In genomic region chr4:185965456-185966384, GRCh38 we compare ENCODE assay signal across 9 cellular contexts.
DNase-seq lines count a peak whose midpoint lies in the region; ATAC-seq and TF ChIP-seq lines count a peak whose summit lies in the region.
"Had no signal": no experiment of that assay in that cellular context is flagged by ENCODE, and none has a peak within 500 bp of the region (broad histone marks: within the 10 kb centered on the region; RNA-seq: fewer than 3 reads in every experiment).

No MANE protein-coding gene starts in this region.

- H3F3A ChIP-seq in SK-N-SH (replicated peaks; ENCODE audit: insufficient read depth), result no peaks in the 10 kb centered on the region

- H3K4me1 ChIP-seq in SK-N-SH (ENCODE audit: control insufficient read depth in 1 of 2, insufficient read depth in 2 of 2, low read depth in 1 of 2, low read length in 1 of 2) (no peaks in the 10 kb centered on the region; a peak in 1 of 4 replicates), aorta (ENCODE audit: control insufficient read depth in 1 of 2, insufficient read depth in 2 of 2, low read length in 2 of 2) (peaks cover 3% of the 10 kb centered on the region in 2 donors)

- TF ChIP-seq RAD21 in SK-N-SH (IDR thresholded peaks at IDR 0.05; ENCODE audit: low read length), result no peak

- H3K27me3 ChIP-seq in SK-N-SH (ENCODE audit: insufficient read depth) (no peaks in the 10 kb centered on the region; the same call in 1 of the 2 replicates), aorta (ENCODE audit: control insufficient read depth in 1 of 2, insufficient read depth in 2 of 2, low read length in 1 of 2) (no peaks in the 10 kb centered on the region)

- no peak for ATAC-seq in SK-N-SH treated with all-trans-retinoic acid at 6 μM for 48 hours
- ATAC-seq in HG03439 (IDR thresholded peaks at IDR 0.05; ENCODE audit: unreplicated experiment), result peak; percentile 75
- ATAC-seq in left ventricle myocardium superior, result peak; percentile 49
- peak; percentile 52 for ATAC-seq in aorta (ENCODE audit: low FRiP score)
- ATAC-seq in HG03139 (IDR thresholded peaks at IDR 0.05; ENCODE audit: unreplicated experiment), result no peak

- POLR2A ChIA-PET in SK-N-SH (lab: Yijun Ruan, JAX), result no interaction called here

- H3K79me2 ChIP-seq in SK-N-SH (ENCODE audit: insufficient read depth), result no peaks in the 10 kb centered on the region

- no peak for TF ChIP-seq CTCF in SK-N-SH (IDR thresholded peaks at IDR 0.05)

- no peaks in the 10 kb centered on the region for H4K20me1 ChIP-seq in SK-N-SH (ENCODE audit: insufficient read depth)

- no peak for DNase-seq in SK-N-SH
- no peak for DNase-seq in left ventricle myocardium superior
- no peak for DNase-seq in aorta
- no peak for DNase-seq in HuH-7 (ENCODE audit: low spot score)
- DNase-seq in substantia nigra (lab: John Stamatoyannopoulos, UW), result no peak

- TF ChIP-seq EP300 in SK-N-SH (IDR thresholded peaks at IDR 0.05; ENCODE audit: borderline replicate concordance in 1 of 2, low read depth in 1 of 2, low read length in 1 of 2), result no peak

- H3K4me3 ChIP-seq in SK-N-SH (ENCODE audit: low read depth in 2 of 2, low read length in 1 of 2) (no peak overlapping the region), aorta (ENCODE audit: low read length in 2 of 2) (no peak overlapping the region)

- H3K9ac ChIP-seq in SK-N-SH, result no peak overlapping the region

- no peaks in the 10 kb centered on the region for H3K9me2 ChIP-seq in SK-N-SH

- CTCF ChIA-PET in SK-N-SH (lab: Yijun Ruan, JAX), result interaction anchor here (1.2 kb wide), 1 partner anchor 56 kb away, joined by 4 read pairs; no protein-coding TSS in a partner anchor

- H3K9me3 ChIP-seq in SK-N-SH (no peaks in the 10 kb centered on the region), aorta (ENCODE audit: control insufficient read depth, low read length) (no peaks in the 10 kb centered on the region)

- 67% methylated on average over 15 of the region's 15 CpGs for WGBS in SK-N-SH (ENCODE audit: low lambda C conversion rate)
- 71 to 75% methylated on average over 15 of the region's 15 CpGs for WGBS in aorta, 2 donors

- intact Hi-C loops in left ventricle myocardium superior (cut with micrococcal nuclease), result no loop called here
- intact Hi-C loops in aorta (cut with DNase I), result no loop called here

- H3K36me3 ChIP-seq in SK-N-SH (replicated peaks in 1 of 2; ENCODE audit: control insufficient read depth in 1 of 2, insufficient read depth in 2 of 2, low read length in 1 of 2), result no peaks in the 10 kb centered on the region
- H3K36me3 ChIP-seq in aorta (ENCODE audit: control insufficient read depth in 1 of 2, insufficient read depth in 2 of 2, low read length in 1 of 2), result no peaks in the 10 kb centered on the region

- peak overlapping the region; percentile 68 for H2AFZ ChIP-seq in SK-N-SH (ENCODE audit: low read depth)

- no peak overlapping the region for H3K27ac ChIP-seq in SK-N-SH (ENCODE audit: low read depth in 2 of 2, low read length in 1 of 2)
- peak overlapping the region in 1 of 2 donors; percentile 65 for H3K27ac ChIP-seq in aorta (ENCODE audit: low read depth in 1 of 2, low read length in 2 of 2)
- no peak overlapping the region for H3K27ac ChIP-seq in substantia nigra (ENCODE audit: low read depth, low read length, poor library complexity, severe bottlenecking)
- H3K27ac ChIP-seq: 22Rv1 had no signal

- H3K4me2 ChIP-seq in SK-N-SH, result no peak overlapping the region

TF ChIP-seq in SK-N-SH, 30 proteins besides CTCF, POLR2A, EP300 and RAD21:
- TF ChIP-seq NFIC (IDR thresholded peaks at IDR 0.05; ENCODE audit: borderline replicate concordance) (no peak), EZH2phosphoT487 (IDR thresholded peaks at IDR 0.05; ENCODE audit: borderline replicate concordance, low read depth) (no peak), POLR2AphosphoS5 (IDR thresholded peaks at IDR 0.05; ENCODE audit: low read depth, low read length) (no peak), MXI1 (IDR thresholded peaks at IDR 0.05; ENCODE audit: low read depth, low read length) (no peak), RXRA (IDR thresholded peaks at IDR 0.05; ENCODE audit: borderline replicate concordance, low read depth) (no peak), MAX (IDR thresholded peaks at IDR 0.05; ENCODE audit: low read depth) (no peak), USF1 (IDR thresholded peaks at IDR 0.05; ENCODE audit: borderline replicate concordance, low read depth) (no peak), JUND (IDR thresholded peaks at IDR 0.05) (no peak), NRF1 (IDR thresholded peaks at IDR 0.05; ENCODE audit: low read depth, low read length) (no peak), RCOR1 (IDR thresholded peaks at IDR 0.05; ENCODE audit: low read length) (no peak), FOXJ3 (CRISPR knock-in tag; IDR thresholded peaks at IDR 0.05) (no peak)
- TF ChIP-seq, protein P1, sequence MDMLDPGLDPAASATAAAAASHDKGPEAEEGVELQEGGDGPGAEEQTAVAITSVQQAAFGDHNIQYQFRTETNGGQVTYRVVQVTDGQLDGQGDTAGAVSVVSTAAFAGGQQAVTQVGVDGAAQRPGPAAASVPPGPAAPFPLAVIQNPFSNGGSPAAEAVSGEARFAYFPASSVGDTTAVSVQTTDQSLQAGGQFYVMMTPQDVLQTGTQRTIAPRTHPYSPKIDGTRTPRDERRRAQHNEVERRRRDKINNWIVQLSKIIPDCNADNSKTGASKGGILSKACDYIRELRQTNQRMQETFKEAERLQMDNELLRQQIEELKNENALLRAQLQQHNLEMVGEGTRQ (IDR thresholded peaks at IDR 0.05; ENCODE audit: borderline replicate concordance, low read depth, low read length), result no peak
- TF ChIP-seq, protein P2, sequence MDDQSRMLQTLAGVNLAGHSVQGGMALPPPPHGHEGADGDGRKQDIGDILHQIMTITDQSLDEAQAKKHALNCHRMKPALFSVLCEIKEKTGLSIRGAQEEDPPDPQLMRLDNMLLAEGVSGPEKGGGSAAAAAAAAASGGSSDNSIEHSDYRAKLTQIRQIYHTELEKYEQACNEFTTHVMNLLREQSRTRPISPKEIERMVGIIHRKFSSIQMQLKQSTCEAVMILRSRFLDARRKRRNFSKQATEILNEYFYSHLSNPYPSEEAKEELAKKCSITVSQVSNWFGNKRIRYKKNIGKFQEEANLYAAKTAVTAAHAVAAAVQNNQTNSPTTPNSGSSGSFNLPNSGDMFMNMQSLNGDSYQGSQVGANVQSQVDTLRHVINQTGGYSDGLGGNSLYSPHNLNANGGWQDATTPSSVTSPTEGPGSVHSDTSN (IDR thresholded peaks at IDR 0.05), result no peak

TF ChIP-seq in SK-N-SH treated with all-trans-retinoic acid at 6 μM for 48 hours, 23 proteins besides CTCF, POLR2A, EP300 and RAD21:
- TF ChIP-seq PPARA (CRISPR knock-in tag; IDR thresholded peaks at IDR 0.05; ENCODE audit: borderline replicate concordance) (no peak), ISL1 (CRISPR knock-in tag; IDR thresholded peaks at IDR 0.05) (no peak), PATZ1 (CRISPR knock-in tag; IDR thresholded peaks at IDR 0.05; ENCODE audit: borderline replicate concordance) (no peak), SNAI2 (CRISPR knock-in tag; IDR thresholded peaks at IDR 0.05) (no peak), ZNF70 (CRISPR knock-in tag; IDR thresholded peaks at IDR 0.05) (no peak), RARB (CRISPR knock-in tag; IDR thresholded peaks at IDR 0.05) (no peak), GLIS3 (CRISPR knock-in tag; IDR thresholded peaks at IDR 0.05) (no peak)

Comparison
In these comparisons a context has a peak if more than half of its experiments do, and no peak if none do; other contexts are left out.
1. ATAC-seq: peak in HG03439 (single experiment), left ventricle myocardium superior (single experiment) and aorta (single experiment); none in SK-N-SH treated with all-trans-retinoic acid at 6 μM for 48 hours (single experiment) and HG03139 (single experiment).